ENCODE assay signal across 8 cellular contexts in the genomic region with DNA sequence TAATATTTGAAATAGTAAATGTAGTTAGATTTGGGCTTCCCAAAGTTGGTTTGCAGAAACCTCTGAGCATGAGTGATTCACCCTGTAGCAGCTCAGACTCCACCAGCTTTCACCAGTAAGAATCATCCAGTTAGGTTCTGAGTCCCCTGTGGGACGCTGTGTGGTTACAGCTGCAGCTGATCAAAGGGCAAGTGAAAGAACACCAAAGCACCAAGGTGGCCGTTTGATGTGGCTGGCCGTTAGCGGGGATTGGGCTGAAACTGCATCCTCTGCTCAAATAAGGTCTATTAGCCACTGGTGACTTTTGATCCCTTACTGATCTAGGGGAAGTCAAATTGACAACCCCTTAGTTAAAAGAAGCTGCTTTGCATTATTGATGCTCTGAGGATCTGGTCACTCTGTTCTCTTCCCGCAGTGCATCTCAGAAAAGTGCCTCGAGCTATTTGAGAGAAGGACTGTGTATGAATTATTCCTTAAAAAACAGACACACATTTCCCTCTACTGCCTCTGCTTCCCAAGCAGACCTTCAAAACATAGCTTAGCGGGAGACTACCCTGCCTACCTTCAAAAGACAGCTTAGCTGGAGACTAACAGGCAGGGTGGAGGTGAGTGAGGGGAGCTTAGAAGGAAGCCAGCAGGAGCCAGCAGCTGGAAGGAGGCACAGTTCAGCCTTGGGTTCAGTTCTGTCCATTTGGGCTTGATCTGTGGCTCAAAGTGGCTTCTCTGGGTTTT. TPM values are rescaled to one million over a fixed set of nuclear protein-coding genes. Genes with fewer than 3 reads are reported as not detected.
DNase-seq lines count a peak whose midpoint lies in the region; ATAC-seq and TF ChIP-seq lines count a peak whose summit lies in the region.

No MANE protein-coding gene starts in this region.

- TF ChIP-seq CTCF in GM13977 (IDR thresholded peaks at IDR 0.05; ENCODE audit: extremely low read depth, insufficient read depth, missing control alignments) (no peak), astrocyte of the spinal cord (IDR thresholded peaks at IDR 0.05; ENCODE audit: low read depth, low read length) (no peak)

- intact Hi-C loops in left cardiac atrium (cut with DNase I), result no loop called here

- in situ Hi-C loops in GM13977 (cut with MboI; ENCODE audit: low pct_unique_long_range_greater_than_20kb, low sequenced_read_pairs, unreplicated experiment), result no loop called here
- in situ Hi-C loops in astrocyte of the spinal cord (cut with HindIII; ENCODE audit: low sequenced_read_pairs), result no loop called here

- ATAC-seq in HG02763 (IDR thresholded peaks at IDR 0.05; ENCODE audit: unreplicated experiment), result peak; percentile 86
- ATAC-seq in left cardiac atrium, result no peak

- DNase-seq in GM13977 (ENCODE audit: low spot score), result peak; percentile 86
- DNase-seq in T follicular helper cell (ENCODE audit: low read depth), result peak; percentile 38
- peak; percentile 52 for DNase-seq in astrocyte of the spinal cord (ENCODE audit: low read depth, low spot score)
- DNase-seq in stimulated activated CD8-positive, alpha-beta memory T cell treated with anti-CD3 and anti-CD28 coated beads, Interleukin-7, amount 100 ng/mL, for 4 hours (ENCODE audit: low read depth in 2 of 2), result peak; percentile 18 to 24
- DNase-seq in C1 segment of cervical spinal cord (lab: John Stamatoyannopoulos, UW), result no peak
- DNase-seq in left cardiac atrium, result no peak
- no peak for DNase-seq in NCI-H446 (lab: John Stamatoyannopoulos, UW)

- H3K4me3 ChIP-seq in astrocyte of the spinal cord (ENCODE audit: low read depth, low read length), result no peak overlapping the region

RNA-seq across cellular contexts. Expression of gene ABHD12B, which starts 3.7 kb away (rescaled TPM):
- under 1 TPM in 1 of 2 donors, not detected in 1; 0.18 TPM for total RNA-seq in left cardiac atrium

RNA-seq across cellular contexts. Expression of gene NIN, which starts 44.6 kb away (rescaled TPM):
- total RNA-seq in left cardiac atrium, result 10 to 100 TPM; 31.8 to 41.9 TPM

Comparison
In these comparisons a context has a peak if more than half of its experiments do, and no peak if none do; other contexts are left out.
1. DNase-seq: peak in GM13977 (single experiment), T follicular helper cell (single experiment), astrocyte of the spinal cord (single experiment) and stimulated activated CD8-positive, alpha-beta memory T cell treated with anti-CD3 and anti-CD28 coated beads, Interleukin-7, amount 100 ng/mL, for 4 hours (2 of 2); none in C1 segment of cervical spinal cord (0 of 14), left cardiac atrium (single experiment) and NCI-H446 (0 of 2).